ENCODE assay signal across 8 cellular contexts in genomic region chr1:100539836-100540536, GRCh38. TPM values are rescaled to one million over a fixed set of nuclear protein-coding genes. Genes with fewer than 3 reads are reported as not detected.
A peak's percentile ranks its signal among the peaks of the same experiment; 100 is the strongest.
DNase-seq lines count a peak whose midpoint lies in the region; ATAC-seq and TF ChIP-seq lines count a peak whose summit lies in the region.

No MANE protein-coding gene starts in this region.

- H3K27ac ChIP-seq in trophoblast cell (ENCODE audit: low read depth, low read length): no peak overlapping the region

- DNase-seq in activated CD4-positive, alpha-beta T cell treated with anti-CD3 and anti-CD28 coated beads for 36 hours: peak; percentile 35
- DNase-seq in activated CD4-positive, alpha-beta T cell treated with anti-CD3 and anti-CD28 coated beads, Interleukin-2, amount 50 U/mL, for 1 hour: no peak
- peak; percentile 45 for DNase-seq in UCSD-AML1 (lab: John Stamatoyannopoulos, UW; ENCODE audit: unreplicated experiment)
- peak; percentile 6 for DNase-seq in fibroblast of the aortic adventitia (ENCODE audit: low read depth)
- no peak for DNase-seq in trophoblast cell
- DNase-seq in iPS-NIHi11 (ENCODE audit: low spot score): no peak

- ATAC-seq in activated CD4-positive, alpha-beta T cell treated with anti-CD3 and anti-CD28 coated beads for 36 hours: peak; percentile 27
- ATAC-seq in HG03460 (IDR thresholded peaks at IDR 0.05; ENCODE audit: unreplicated experiment) (no peak), GM21619 (IDR thresholded peaks at IDR 0.05; ENCODE audit: unreplicated experiment) (no peak)

- CTCF ChIA-PET in activated CD4-positive, alpha-beta T cell treated with anti-CD3 and anti-CD28 coated beads for 36 hours (lab: Charles Lee): interaction anchor here (0.9 kb wide), 1 partner anchor 11 kb away, joined by 3 read pairs; no protein-coding TSS in a partner anchor

- no peak overlapping the region for H3K9ac ChIP-seq in trophoblast cell (ENCODE audit: low read length)

- no peak overlapping the region for H4K91ac ChIP-seq in trophoblast cell (ENCODE audit: low read depth, low read length)

- H3K36me3 ChIP-seq in trophoblast cell (ENCODE audit: control insufficient read depth in 1 of 2, insufficient read depth in 2 of 2, low read length in 2 of 2): no peaks in the 10 kb centered on the region

- H3K79me1 ChIP-seq in trophoblast cell (ENCODE audit: low read length): no peaks in the 10 kb centered on the region

- H3K4me3 Mint-ChIP-seq in activated CD4-positive, alpha-beta T cell treated with anti-CD3 and anti-CD28 coated beads for 36 hours: peak overlapping the region; percentile 52

- H3K18ac ChIP-seq in trophoblast cell (ENCODE audit: low read length): no peak overlapping the region

- H2BK120ac ChIP-seq in trophoblast cell (ENCODE audit: insufficient read depth, low read length, poor library complexity): no peak overlapping the region

- H3K4me2 ChIP-seq in trophoblast cell (ENCODE audit: low read length): peak overlapping the region; percentile 94

- no peak overlapping the region for H3K4ac ChIP-seq in trophoblast cell (ENCODE audit: low read depth, low read length)

- H3K4me1 Mint-ChIP-seq in activated CD4-positive, alpha-beta T cell treated with anti-CD3 and anti-CD28 coated beads for 36 hours: peaks cover 9% of the 10 kb centered on the region

- POLR2A ChIA-PET in activated CD4-positive, alpha-beta T cell treated with anti-CD3 and anti-CD28 coated beads for 36 hours (lab: Charles Lee): no interaction called here

- H3K4me3 ChIP-seq in fibroblast of the aortic adventitia (ENCODE audit: low read depth, low read length) (peak overlapping the region; percentile 48), trophoblast cell (ENCODE audit: low read depth, low read length) (peak overlapping the region; percentile 58)

- WGBS in trophoblast cell (ENCODE audit: extremely low coverage, insufficient coverage, insufficient read length): no CpG with 5 or more reads among the region's 57 CpGs

- H3K9me3 Mint-ChIP-seq in activated CD4-positive, alpha-beta T cell treated with anti-CD3 and anti-CD28 coated beads for 36 hours (ENCODE audit: low read depth): no peaks in the 10 kb centered on the region

- no peaks in the 10 kb centered on the region for H3K79me2 ChIP-seq in trophoblast cell (ENCODE audit: control insufficient read depth, insufficient read depth, low read length, poor library complexity)

- H3K27ac Mint-ChIP-seq in activated CD4-positive, alpha-beta T cell treated with anti-CD3 and anti-CD28 coated beads for 36 hours: no peak overlapping the region

- no peak overlapping the region for H2BK12ac ChIP-seq in trophoblast cell (ENCODE audit: low read length)

- H2BK5ac ChIP-seq in trophoblast cell (ENCODE audit: low read depth, low read length, poor library complexity): no peak overlapping the region

- H3K9me3 ChIP-seq in trophoblast cell (ENCODE audit: insufficient read depth, low read depth, low read length): peaks cover 7% of the 10 kb centered on the region

- H3K36me3 Mint-ChIP-seq in activated CD4-positive, alpha-beta T cell treated with anti-CD3 and anti-CD28 coated beads for 36 hours (ENCODE audit: low read depth): no peaks in the 10 kb centered on the region

- peaks cover 8 to 14% of the 10 kb centered on the region in 2 experiments for H3K4me1 ChIP-seq in trophoblast cell (ENCODE audit: control insufficient read depth in 1 of 2, insufficient read depth in 2 of 2, low read length in 2 of 2)

- no peak overlapping the region for H3K14ac ChIP-seq in trophoblast cell (ENCODE audit: low read length)

- peak overlapping the region; percentile 27 for H4K8ac ChIP-seq in trophoblast cell (ENCODE audit: low read depth, low read length)

- H3K27me3 ChIP-seq in trophoblast cell (ENCODE audit: insufficient read depth, low read length): peaks cover 28% of the 10 kb centered on the region

- intact Hi-C loops in activated CD4-positive, alpha-beta T cell treated with anti-CD3 and anti-CD28 coated beads for 36 hours (cut with DNase I, micrococcal nuclease): loop anchor here (2.0 to 10.0 kb wide), 2 partner anchors 187 to 325 kb away; partner anchors contain the start of gene CDC14A (in 1 of the 2)

- no peak overlapping the region for H2AK5ac ChIP-seq in trophoblast cell (ENCODE audit: low read length)

- peak overlapping the region; percentile 2 for H2AFZ ChIP-seq in trophoblast cell (ENCODE audit: insufficient read depth, low read length, poor library complexity)

- TF ChIP-seq CTCF in fibroblast of the aortic adventitia (IDR thresholded peaks at IDR 0.05; ENCODE audit: insufficient read depth, low read length): no peak

- H3K27me3 Mint-ChIP-seq in activated CD4-positive, alpha-beta T cell treated with anti-CD3 and anti-CD28 coated beads for 36 hours: peaks cover 53% of the 10 kb centered on the region

- no peak overlapping the region for H3K23ac ChIP-seq in trophoblast cell (ENCODE audit: low read length)

- H4K12ac ChIP-seq in trophoblast cell (ENCODE audit: low read depth, low read length): no peak overlapping the region

RNA-seq across cellular contexts. Expression of gene GPR88, which starts 2.0 kb away (rescaled TPM):
- under 1 TPM in 1 of 2 experiments, not detected in 1; 0.05 TPM for total RNA-seq in activated CD4-positive, alpha-beta T cell treated with anti-CD3 and anti-CD28 coated beads for 36 hours
- total RNA-seq in fibroblast of the aortic adventitia (ENCODE audit: low replicate concordance): not detected in 2 replicates
- 0.03 TPM in 2 replicates for polyA plus RNA-seq in trophoblast cell (2013)

Comparison
In these comparisons a context has a peak if more than half of its experiments do, and no peak if none do; other contexts are left out.
1. DNase-seq: peak in activated CD4-positive, alpha-beta T cell treated with anti-CD3 and anti-CD28 coated beads for 36 hours (single experiment), UCSD-AML1 (single experiment) and fibroblast of the aortic adventitia (single experiment); none in activated CD4-positive, alpha-beta T cell treated with anti-CD3 and anti-CD28 coated beads, Interleukin-2, amount 50 U/mL, for 1 hour (single experiment), trophoblast cell (0 of 2) and iPS-NIHi11 (single experiment).